In the genomic region with DNA sequence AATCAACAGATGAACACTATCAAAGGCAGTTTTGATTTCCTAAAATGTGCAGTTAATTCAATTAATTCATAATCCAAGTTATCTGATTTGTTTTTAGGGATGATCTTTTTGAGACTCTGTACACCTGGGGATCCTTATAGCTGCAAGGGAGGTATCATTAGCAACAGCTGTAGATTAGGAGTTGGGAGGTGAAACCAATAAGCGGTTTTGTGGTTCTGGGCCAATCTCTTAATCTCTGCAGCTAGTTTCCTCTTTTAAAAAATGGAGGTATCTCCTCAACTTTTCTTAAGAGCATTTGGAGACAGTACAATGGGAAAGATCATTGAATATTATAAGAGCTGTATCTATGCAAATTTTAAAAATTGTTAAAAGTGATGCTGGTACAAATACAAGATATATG, we compare ENCODE assay signal across 15 cellular contexts.
DNase-seq lines count a peak whose midpoint lies in the region; ATAC-seq and TF ChIP-seq lines count a peak whose summit lies in the region.
"Had no signal": no experiment of that assay in that cellular context is flagged by ENCODE, and none has a peak within 500 bp of the region (broad histone marks: within the 10 kb centered on the region; RNA-seq: fewer than 3 reads in every experiment).

No MANE protein-coding gene starts in this region.

- H3K4me1 ChIP-seq in KMS-11 (ENCODE audit: low read depth, poor library complexity, severe bottlenecking) (peaks cover 27% of the 10 kb centered on the region), right atrium auricular region (no peaks in the 10 kb centered on the region)
- H3K4me1 ChIP-seq: psoas muscle, tibial nerve had no signal

- TF ChIP-seq CTCF in GM12864 (IDR thresholded peaks at IDR 0.05; ENCODE audit: low read depth, low read length, missing control alignments) (no peak), KMS-11 (conservative IDR thresholded peaks at IDR 0.05; ENCODE audit: low read depth, low read length) (no peak), right atrium auricular region (IDR thresholded peaks at IDR 0.05) (no peak), natural killer cell (IDR thresholded peaks at IDR 0.05) (no peak)

- H3K4me3 Mint-ChIP-seq in natural killer cell: no peak overlapping the region

- no peaks in the 10 kb centered on the region for H3K9me3 ChIP-seq in right atrium auricular region
- H3K9me3 ChIP-seq: psoas muscle, tibial nerve had no signal

- H3K4me3 ChIP-seq in GM12864 (ENCODE audit: low read depth, low read length) (no peak overlapping the region), KMS-11 (IDR thresholded peaks at IDR 0.05; ENCODE audit: insufficient read depth, low read depth, low read length) (no peak overlapping the region), right atrium auricular region (no peak overlapping the region)
- H3K4me3 ChIP-seq: lung, psoas muscle, tibial nerve had no signal

- H2AFZ ChIP-seq in KMS-11 (ENCODE audit: low read depth): no peak overlapping the region

- peak; percentile 74 for ATAC-seq in GM19463 (IDR thresholded peaks at IDR 0.05; ENCODE audit: unreplicated experiment)
- ATAC-seq in HG02943 (IDR thresholded peaks at IDR 0.05; ENCODE audit: low read depth, unreplicated experiment): peak; percentile 89
- ATAC-seq in natural killer cell: no peak
- ATAC-seq: psoas muscle had no signal

- H3K79me2 ChIP-seq in KMS-11 (ENCODE audit: insufficient read depth, low read depth): no peaks in the 10 kb centered on the region

- intact Hi-C loops in natural killer cell (cut with micrococcal nuclease): no loop called here

- H3K4me2 ChIP-seq in KMS-11: peak overlapping the region; percentile 64

- H3K27ac ChIP-seq in KMS-11: no peak overlapping the region
- no peak overlapping the region for H3K27ac ChIP-seq in right atrium auricular region
- H3K27ac ChIP-seq: psoas muscle, tibial nerve had no signal

- H3K27me3 Mint-ChIP-seq in natural killer cell (ENCODE audit: low read depth in 2 of 2): no peaks in the 10 kb centered on the region

- H3K36me3 ChIP-seq in KMS-11 (ENCODE audit: insufficient read depth): no peaks in the 10 kb centered on the region
- H3K36me3 ChIP-seq in right atrium auricular region: no peaks in the 10 kb centered on the region
- H3K36me3 ChIP-seq: tibial nerve had no signal

- H3K27me3 ChIP-seq in KMS-11 (ENCODE audit: insufficient read depth, low read depth): no peaks in the 10 kb centered on the region; the same call in 1 of the 2 replicates
- no peaks in the 10 kb centered on the region for H3K27me3 ChIP-seq in right atrium auricular region
- H3K27me3 ChIP-seq: tibial nerve had no signal

- no peaks in the 10 kb centered on the region for H3K36me3 Mint-ChIP-seq in natural killer cell

- no peak overlapping the region for H3K9ac ChIP-seq in KMS-11

- peaks cover 8 to 13% of the 10 kb centered on the region in 2 donors for H3K9me3 Mint-ChIP-seq in natural killer cell

- H3K4me1 Mint-ChIP-seq in natural killer cell: no peaks in the 10 kb centered on the region

- no peaks in the 10 kb centered on the region for H4K20me1 ChIP-seq in KMS-11 (ENCODE audit: insufficient read depth)

- H3K27ac Mint-ChIP-seq in natural killer cell: no peak overlapping the region

- peak; percentile 31 for DNase-seq in GM12864 (ENCODE audit: low read depth)
- DNase-seq in COR-L47 (lab: John Stamatoyannopoulos, UW): no peak
- no peak for DNase-seq in right atrium auricular region (ENCODE audit: low spot score)
- DNase-seq in natural killer cell: no peak
- no peak for DNase-seq in middle frontal gyrus (ENCODE audit: extremely low spot score, low spot score)
- DNase-seq: activated effector memory CD4-positive, alpha-beta T cell treated with Interleukin-2 at 50 U/mL for 16 hours; foreskin fibroblast; NCI-H2029; psoas muscle; Right ventricle myocardium superior had no signal

Comparison
In these comparisons a context has a peak if more than half of its experiments do, and no peak if none do; other contexts are left out.
1. ATAC-seq: peak in GM19463 (single experiment) and HG02943 (single experiment); none in natural killer cell (0 of 3).